In the genomic region with DNA sequence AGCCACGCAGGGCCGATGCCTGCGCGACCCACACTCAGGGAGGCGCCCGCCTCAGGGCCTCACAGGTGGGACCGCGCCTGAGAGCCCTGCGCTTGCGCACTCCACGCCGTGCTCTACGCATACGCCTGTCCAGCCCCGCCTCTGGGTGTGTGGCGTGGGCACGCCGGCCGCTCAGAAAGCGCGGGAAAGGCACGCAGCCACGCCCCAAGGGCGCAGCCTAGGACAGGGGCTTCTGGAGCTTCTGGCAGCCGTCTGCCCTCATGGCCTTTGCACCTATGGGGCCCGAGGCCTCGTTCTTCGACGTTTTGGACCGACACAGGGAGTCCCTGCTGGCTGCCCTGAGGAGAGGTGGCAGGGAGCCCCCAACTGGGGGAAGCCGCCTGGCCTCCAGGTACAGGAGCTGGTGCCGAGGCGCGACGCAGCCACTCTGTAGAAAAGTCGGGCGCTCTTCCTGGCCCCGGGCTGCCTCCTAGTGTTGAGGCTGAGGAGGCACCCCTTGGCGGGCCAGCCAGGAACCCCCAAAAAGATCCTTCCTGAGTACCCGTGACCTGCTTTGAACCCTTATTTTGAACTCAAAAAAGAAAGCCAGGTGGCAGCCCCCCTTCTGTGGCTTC, we compare ENCODE assay signal across 13 cellular contexts. TPM values are rescaled to one million over a fixed set of nuclear protein-coding genes. Genes with fewer than 3 reads are reported as not detected.
DNase-seq lines count a peak whose midpoint lies in the region; ATAC-seq and TF ChIP-seq lines count a peak whose summit lies in the region.
"Had no signal": no experiment of that assay in that cellular context is flagged by ENCODE, and none has a peak within 500 bp of the region (broad histone marks: within the 10 kb centered on the region; RNA-seq: fewer than 3 reads in every experiment).

A gene with protein sequence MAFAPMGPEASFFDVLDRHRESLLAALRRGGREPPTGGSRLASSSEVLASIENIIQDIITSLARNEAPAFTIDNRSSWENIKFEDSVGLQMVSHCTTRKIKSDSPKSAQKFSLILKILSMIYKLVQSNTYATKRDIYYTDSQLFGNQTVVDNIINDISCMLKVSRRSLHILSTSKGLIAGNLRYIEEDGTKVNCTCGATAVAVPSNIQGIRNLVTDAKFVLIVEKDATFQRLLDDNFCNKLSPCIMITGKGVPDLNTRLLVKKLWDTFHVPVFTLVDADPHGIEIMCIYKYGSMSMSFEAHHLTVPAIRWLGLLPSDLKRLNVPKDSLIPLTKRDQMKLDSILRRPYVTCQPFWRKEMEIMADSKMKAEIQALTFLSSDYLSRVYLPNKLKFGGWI (plus strand): TSS at position 196 of the 614 bp plus-strand sequence. CDS start 65 bp downstream, at position 261.

- POLR2A ChIA-PET in MCF 10A (lab: Yijun Ruan, JAX): interaction anchor here (0.6 to 3.4 kb wide), 7 partner anchors 15 to 1089 kb away, joined by 3 to 8 read pairs (median 3); no protein-coding TSS in a partner anchor
- POLR2A ChIA-PET in WTC11 (lab: Charles Lee): no interaction called here

- no peaks in the 10 kb centered on the region for H3K9me3 ChIP-seq in mammary epithelial cell (replicated peaks; ENCODE audit: insufficient read depth, low read length)
- H3K9me3 ChIP-seq: adrenal gland had no signal

- 91% methylated on average over 17 of the region's 40 CpGs for WGBS in mammary epithelial cell (ENCODE audit: low coverage, missing lambda C conversion rate)

- H3K9me3 Mint-ChIP-seq in MCF 10A (ENCODE audit: unreplicated experiment) (no peaks in the 10 kb centered on the region), WTC11 (no peaks in the 10 kb centered on the region), type B pancreatic cell (no peaks in the 10 kb centered on the region)
- H3K9me3 Mint-ChIP-seq in stimulated activated effector memory CD8-positive, alpha-beta T cell treated with anti-CD3 and anti-CD28 coated beads, Interleukin-12 subunit alpha, Interleukin-12 subunit beta, amount 100 ng/mL, for 72 hours: no peaks in the 10 kb centered on the region
- H3K9me3 Mint-ChIP-seq: activated CD8-positive, alpha-beta T cell treated with anti-CD3 and anti-CD28 coated beads for 36 hours had no signal

- H3K4me1 Mint-ChIP-seq in MCF 10A (ENCODE audit: insufficient read depth, unreplicated experiment) (peaks cover 7% of the 10 kb centered on the region), WTC11 (peaks cover 10% of the 10 kb centered on the region), type B pancreatic cell (ENCODE audit: unreplicated experiment) (peaks cover 27% of the 10 kb centered on the region)
- no peaks in the 10 kb centered on the region for H3K4me1 Mint-ChIP-seq in stimulated activated effector memory CD8-positive, alpha-beta T cell treated with anti-CD3 and anti-CD28 coated beads, Interleukin-12 subunit alpha, Interleukin-12 subunit beta, amount 100 ng/mL, for 72 hours

- H3K27me3 Mint-ChIP-seq in MCF 10A (ENCODE audit: insufficient read depth, unreplicated experiment) (peaks cover 18% of the 10 kb centered on the region), WTC11 (ENCODE audit: low read depth) (no peaks in the 10 kb centered on the region), type B pancreatic cell (peaks cover 3% of the 10 kb centered on the region)

- no peaks in the 10 kb centered on the region for H3K36me3 Mint-ChIP-seq in MCF 10A (ENCODE audit: insufficient read depth, unreplicated experiment)
- H3K36me3 Mint-ChIP-seq in WTC11: no peaks in the 10 kb centered on the region
- H3K36me3 Mint-ChIP-seq in type B pancreatic cell: no peaks in the 10 kb centered on the region
- H3K36me3 Mint-ChIP-seq in stimulated activated effector memory CD8-positive, alpha-beta T cell treated with anti-CD3 and anti-CD28 coated beads, Interleukin-12 subunit alpha, Interleukin-12 subunit beta, amount 100 ng/mL, for 72 hours: no peaks in the 10 kb centered on the region

- peak; percentile 17 for TF ChIP-seq CTCF in MCF 10A (IDR thresholded peaks at IDR 0.05; ENCODE audit: unreplicated experiment)
- TF ChIP-seq CTCF in mammary epithelial cell (conservative IDR thresholded peaks at IDR 0.05 in 1 of 2, IDR thresholded peaks at IDR 0.05 in 1 of 2; ENCODE audit: extremely low read depth in 1 of 2, insufficient read depth in 1 of 2, low read depth in 1 of 2, low read length in 2 of 2): peak in 1 of 2 donors; percentile 37
- TF ChIP-seq CTCF in WTC11 (IDR thresholded peaks at IDR 0.05): peak; percentile 58
- TF ChIP-seq CTCF in type B pancreatic cell (conservative IDR thresholded peaks at IDR 0.05): peak; percentile 66

- no peak within 1 kb of the TSS for H3K27ac ChIP-seq in mammary epithelial cell (ENCODE audit: insufficient read depth, low read depth, low read length)
- H3K27ac ChIP-seq: adrenal gland had no signal

- H3K79me2 ChIP-seq in mammary epithelial cell (ENCODE audit: insufficient read depth, low read length): no peaks in the 10 kb centered on the region

- CTCF ChIA-PET in MCF 10A (lab: Yijun Ruan, JAX): interaction anchor here (0.7 to 14.1 kb wide), 9 partner anchors 8 to 287 kb away, joined by 3 to 426 read pairs (median 4); a partner anchor contains a TSS
- CTCF ChIA-PET in mammary epithelial cell (lab: Charles Lee; ENCODE audit: low non-redundant PET): no interaction called here
- CTCF ChIA-PET in WTC11 (lab: Charles Lee): interaction anchor here (0.5 to 10.6 kb wide), 46 partner anchors 10 to 779 kb away, joined by 3 to 239 read pairs (median 4); a partner anchor contains a TSS

- dilution Hi-C loops in mammary epithelial cell (cut with HindIII; ENCODE audit: low sequenced_read_pairs): loop anchor here (10.0 kb wide), 1 partner anchor 235 kb away; no protein-coding TSS in a partner anchor

- H2AFZ ChIP-seq in mammary epithelial cell (ENCODE audit: low read depth, low read length): no peak within 1 kb of the TSS

- intact Hi-C loops in MCF 10A (cut with micrococcal nuclease) (no loop called here), mammary epithelial cell (cut with micrococcal nuclease) (loop anchor here (5.0 kb wide), 1 partner anchor 52 kb away; no protein-coding TSS in a partner anchor)

- H3K36me3 ChIP-seq in mammary epithelial cell (ENCODE audit: insufficient read depth, low read length): no peaks in the 10 kb centered on the region
- H3K36me3 ChIP-seq: adrenal gland had no signal

- H3K27ac Mint-ChIP-seq in MCF 10A (ENCODE audit: low read depth, unreplicated experiment) (no peak within 1 kb of the TSS), WTC11 (no peak within 1 kb of the TSS), type B pancreatic cell (no peak within 1 kb of the TSS)
- no peak within 1 kb of the TSS for H3K27ac Mint-ChIP-seq in stimulated activated effector memory CD8-positive, alpha-beta T cell treated with anti-CD3 and anti-CD28 coated beads, Interleukin-12 subunit alpha, Interleukin-12 subunit beta, amount 100 ng/mL, for 72 hours
- H3K27ac Mint-ChIP-seq: activated CD8-positive, alpha-beta T cell treated with anti-CD3 and anti-CD28 coated beads for 36 hours had no signal

- DNase-seq in MCF 10A (ENCODE audit: unreplicated experiment) (no peak), mammary epithelial cell (no peak), WTC11 (ENCODE audit: low spot score) (peak; percentile 76), iPS-NIHi7 (ENCODE audit: extremely low spot score) (peak; percentile 72), type B pancreatic cell (ENCODE audit: extremely low spot score, unreplicated experiment) (peak; percentile 68), left lobe of liver (ENCODE audit: low spot score) (no peak), NCI-H1436 (lab: John Stamatoyannopoulos, UW) (no peak)
- DNase-seq in stimulated activated effector memory CD8-positive, alpha-beta T cell treated with anti-CD3 and anti-CD28 coated beads, Interleukin-12 subunit alpha, Interleukin-12 subunit beta, amount 100 ng/mL, for 72 hours (ENCODE audit: low spot score in 2 of 2): no peak
- DNase-seq: activated CD8-positive, alpha-beta T cell treated with anti-CD3 and anti-CD28 coated beads for 36 hours; adrenal gland; NCI-H526 treated with DMSO at 0.1 percent for 48 hours had no signal

- H3K4me3 ChIP-seq in mammary epithelial cell (replicated peaks in 1 of 3; ENCODE audit: insufficient read depth in 1 of 3, low read depth in 2 of 3, low read length in 3 of 3): no peak within 1 kb of the TSS
- H3K4me3 ChIP-seq: adrenal gland had no signal

- ATAC-seq in WTC11: peak; percentile 88
- ATAC-seq in left lobe of liver: no peak
- ATAC-seq in stimulated activated effector memory CD8-positive, alpha-beta T cell treated with anti-CD3 and anti-CD28 coated beads, Interleukin-12 subunit alpha, Interleukin-12 subunit beta, amount 100 ng/mL, for 72 hours: no peak
- ATAC-seq: activated CD8-positive, alpha-beta T cell treated with anti-CD3 and anti-CD28 coated beads for 36 hours had no signal

- no peaks in the 10 kb centered on the region for H4K20me1 ChIP-seq in mammary epithelial cell (ENCODE audit: insufficient read depth, low read length)

- BruUV-seq in MCF 10A (replicated peaks; lab: Mats Ljungman, UMichigan) (no TSS peak), mammary epithelial cell (replicated peaks; lab: Mats Ljungman, UMichigan) (no TSS peak)

- no peaks in the 10 kb centered on the region for H3K27me3 ChIP-seq in mammary epithelial cell (ENCODE audit: insufficient read depth, low read length)

- H3K4me2 ChIP-seq in mammary epithelial cell (ENCODE audit: insufficient read depth, low read depth, low read length): no peak within 1 kb of the TSS

- no peak within 1 kb of the TSS for H3K4me3 Mint-ChIP-seq in MCF 10A (ENCODE audit: unreplicated experiment)
- H3K4me3 Mint-ChIP-seq in WTC11: no peak within 1 kb of the TSS
- no peak within 1 kb of the TSS for H3K4me3 Mint-ChIP-seq in type B pancreatic cell
- H3K4me3 Mint-ChIP-seq in stimulated activated effector memory CD8-positive, alpha-beta T cell treated with anti-CD3 and anti-CD28 coated beads, Interleukin-12 subunit alpha, Interleukin-12 subunit beta, amount 100 ng/mL, for 72 hours: no peak within 1 kb of the TSS
- H3K4me3 Mint-ChIP-seq: activated CD8-positive, alpha-beta T cell treated with anti-CD3 and anti-CD28 coated beads for 36 hours had no signal

- H3K4me1 ChIP-seq in mammary epithelial cell (ENCODE audit: insufficient read depth, low read length): peaks cover 15% of the 10 kb centered on the region
- H3K4me1 ChIP-seq: adrenal gland had no signal

- in situ Hi-C loops in mammary epithelial cell (cut with MboI; ENCODE audit: low sequenced_read_pairs in 2 of 2): loop anchor here (5.0 to 25.0 kb wide), 2 partner anchors 242 to 767 kb away; no protein-coding TSS in a partner anchor

- H3K9ac ChIP-seq in mammary epithelial cell (ENCODE audit: insufficient read depth, low read length): no peak within 1 kb of the TSS

TF ChIP-seq in WTC11, 78 proteins besides CTCF, POLR2A, EP300 and RAD21 (continues in another document):
- TF ChIP-seq, protein P1, sequence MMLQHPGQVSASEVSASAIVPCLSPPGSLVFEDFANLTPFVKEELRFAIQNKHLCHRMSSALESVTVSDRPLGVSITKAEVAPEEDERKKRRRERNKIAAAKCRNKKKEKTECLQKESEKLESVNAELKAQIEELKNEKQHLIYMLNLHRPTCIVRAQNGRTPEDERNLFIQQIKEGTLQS (CRISPR knock-in tag; conservative IDR thresholded peaks at IDR 0.05): no peak

RNA-seq across cellular contexts. Expression of the gene that starts here (rescaled TPM):
- not detected in 2 replicates for total RNA-seq in MCF 10A (2022)
- total RNA-seq in mammary epithelial cell: not detected
- polyA plus RNA-seq in mammary epithelial cell: not detected
- not detected for polyA minus RNA-seq in mammary epithelial cell
- total RNA-seq in WTC11 (2021): not detected in 3 replicates
- total RNA-seq in type B pancreatic cell (ENCODE audit: low replicate concordance): not detected in 2 replicates
- not detected for total RNA-seq in left lobe of liver
- total RNA-seq: activated CD8-positive, alpha-beta T cell treated with anti-CD3 and anti-CD28 coated beads for 36 hours; adrenal gland; G401; myocyte had no signal
- polyA plus RNA-seq: adrenal gland had no signal

Comparison
In these comparisons a context has a peak if more than half of its experiments do, and no peak if none do; other contexts are left out.
1. Peak in DNase-seq and ATAC-seq in WTC11; RNA of the gene not detected or under 1 TPM.
2. Peak in DNase-seq in type B pancreatic cell; RNA of the gene not detected or under 1 TPM.